ENCODE assay signal across 26 cellular contexts in genomic region chr1:110580244-110580643, GRCh38. TPM values are rescaled to one million over a fixed set of nuclear protein-coding genes. Genes with fewer than 3 reads are reported as not detected.
"Had no signal": no experiment of that assay in that cellular context is flagged by ENCODE, and none has a peak within 500 bp of the region (broad histone marks: within the 10 kb centered on the region; RNA-seq: fewer than 3 reads in every experiment).

No MANE protein-coding gene starts in this region.

- ATAC-seq: effector memory CD8-positive, alpha-beta T cell; left colon; pancreas; sciatic nerve; stimulated activated effector memory CD8-positive, alpha-beta T cell treated with anti-CD3 and anti-CD28 coated beads, Interleukin-12 subunit alpha, Interleukin-12 subunit beta, amount 100 ng/mL, for 72 hours had no signal

- H3K36me3 Mint-ChIP-seq: memory B cell; naive B cell; natural killer cell treated with Interleukin-12 subunit alpha and Interleukin-12 subunit beta and Interleukin-15 and Interleukin-18, amount 100 ng/mL, for 72 hours; stimulated activated effector memory CD8-positive, alpha-beta T cell treated with anti-CD3 and anti-CD28 coated beads, Interleukin-12 subunit alpha, Interleukin-12 subunit beta, amount 100 ng/mL, for 72 hours had no signal

- H3K4me3 Mint-ChIP-seq: effector memory CD8-positive, alpha-beta T cell; memory B cell; naive B cell; natural killer cell treated with Interleukin-12 subunit alpha and Interleukin-12 subunit beta and Interleukin-15 and Interleukin-18, amount 100 ng/mL, for 72 hours; neural crest cell; stimulated activated effector memory CD8-positive, alpha-beta T cell treated with anti-CD3 and anti-CD28 coated beads, Interleukin-12 subunit alpha, Interleukin-12 subunit beta, amount 100 ng/mL, for 72 hours had no signal

- H3K27ac Mint-ChIP-seq: effector memory CD8-positive, alpha-beta T cell; memory B cell; natural killer cell treated with Interleukin-12 subunit alpha and Interleukin-12 subunit beta and Interleukin-15 and Interleukin-18, amount 100 ng/mL, for 72 hours; stimulated activated effector memory CD8-positive, alpha-beta T cell treated with anti-CD3 and anti-CD28 coated beads, Interleukin-12 subunit alpha, Interleukin-12 subunit beta, amount 100 ng/mL, for 72 hours had no signal

- H3K36me3 ChIP-seq: esophagus squamous epithelium, neutrophil, pancreas, stomach, thyroid gland, upper lobe of left lung had no signal

- H3K4me1 Mint-ChIP-seq: naive B cell; stimulated activated effector memory CD8-positive, alpha-beta T cell treated with anti-CD3 and anti-CD28 coated beads, Interleukin-12 subunit alpha, Interleukin-12 subunit beta, amount 100 ng/mL, for 72 hours had no signal

- H3K4me1 ChIP-seq: pancreas, thyroid gland, upper lobe of left lung had no signal

- H3K4me3 ChIP-seq: esophagus squamous epithelium, lung, pancreas, stomach, thyroid gland, upper lobe of left lung had no signal

- H3K27me3 ChIP-seq: stomach, thyroid gland, upper lobe of left lung had no signal

- DNase-seq: cortex of kidney; effector memory CD8-positive, alpha-beta T cell; erythroblast; esophagus squamous epithelium; foreskin melanocyte; glutamatergic neuron; left colon; naive B cell; pancreas; retina; stimulated activated CD4-positive, alpha-beta T cell treated with anti-CD3 and anti-CD28 coated beads, Interleukin-2, amount 100 ng/mL, for 24 hours; stimulated activated CD4-positive, alpha-beta T cell treated with anti-CD3 and anti-CD28 coated beads, Interleukin-4, amount 100 ng/mL, for 24 hours; stimulated activated naive CD4-positive, alpha-beta T cell treated with Interleukin-2 at 50 U/mL for 16 hours; stomach; thyroid gland had no signal

- H3K27ac ChIP-seq: esophagus squamous epithelium, neutrophil, pancreas, stomach, thyroid gland, upper lobe of left lung had no signal

- H3K9me3 Mint-ChIP-seq: effector memory CD8-positive, alpha-beta T cell; natural killer cell treated with Interleukin-12 subunit alpha and Interleukin-12 subunit beta and Interleukin-15 and Interleukin-18, amount 100 ng/mL, for 72 hours; stimulated activated effector memory CD8-positive, alpha-beta T cell treated with anti-CD3 and anti-CD28 coated beads, Interleukin-12 subunit alpha, Interleukin-12 subunit beta, amount 100 ng/mL, for 72 hours had no signal

- H3K9me3 ChIP-seq: esophagus squamous epithelium, neutrophil, pancreas, stomach, thyroid gland, upper lobe of left lung had no signal

RNA-seq across cellular contexts. Expression of gene KCNA2, which starts 25.9 kb away (rescaled TPM):
- total RNA-seq: dermis microvascular lymphatic vessel endothelial cell, kidney epithelial cell, pulmonary artery endothelial cell had no signal
